Comparison of ENCODE assay signal across 20 cellular contexts in the genomic region with DNA sequence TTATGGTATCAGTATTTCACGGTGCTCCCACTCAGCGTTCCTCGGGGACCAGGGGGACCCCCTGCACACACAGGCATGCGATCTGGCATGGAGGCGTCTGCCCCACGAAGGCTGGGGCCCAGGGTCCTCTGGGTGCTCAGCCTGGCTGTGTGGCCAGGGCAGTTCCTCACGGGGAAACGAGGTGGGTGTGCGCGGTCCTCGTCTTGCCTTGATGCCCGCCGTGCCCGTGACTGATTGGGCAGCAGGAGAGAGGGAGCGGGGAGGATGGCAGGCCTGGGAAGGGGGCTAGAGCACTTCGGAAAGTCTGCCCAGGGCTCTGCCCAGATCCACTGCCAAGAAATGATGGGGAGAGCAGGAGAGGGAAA. TPM values are rescaled to one million over a fixed set of nuclear protein-coding genes. Genes with fewer than 3 reads are reported as not detected.
DNase-seq lines count a peak whose midpoint lies in the region; ATAC-seq and TF ChIP-seq lines count a peak whose summit lies in the region.
"Had no signal": no experiment of that assay in that cellular context is flagged by ENCODE, and none has a peak within 500 bp of the region (broad histone marks: within the 10 kb centered on the region; RNA-seq: fewer than 3 reads in every experiment).

No MANE protein-coding gene starts in this region.

- no peak for TF ChIP-seq CTCF in IMR-90 (conservative IDR thresholded peaks at IDR 0.05; ENCODE audit: low read depth, low read length)
- no peak for TF ChIP-seq CTCF in glutamatergic neuron (IDR thresholded peaks at IDR 0.05; ENCODE audit: partially characterized antibody, unreplicated experiment)
- TF ChIP-seq CTCF in adrenal gland (IDR thresholded peaks at IDR 0.05) = no peak

- no peak overlapping the region for H2BK20ac ChIP-seq in IMR-90 (ENCODE audit: low read depth, low read length)

- H3K56ac ChIP-seq in IMR-90 (ENCODE audit: extremely low read depth, insufficient read depth, low read length) = no peak overlapping the region

- no peak overlapping the region for H3K4me3 ChIP-seq in CD8-positive, alpha-beta memory T cell (ENCODE audit: low read length)
- no peak overlapping the region for H3K4me3 ChIP-seq in IMR-90 (ENCODE audit: insufficient read depth, low read depth, low read length)
- no peak overlapping the region for H3K4me3 ChIP-seq in trophoblast cell (ENCODE audit: low read depth, low read length)
- H3K4me3 ChIP-seq in adrenal gland = no peak overlapping the region
- H3K4me3 ChIP-seq: GM23248 had no signal

- H3K79me2 ChIP-seq in trophoblast cell (ENCODE audit: control insufficient read depth, insufficient read depth, low read length, poor library complexity) = peaks cover 3% of the 10 kb centered on the region

- no peak for ATAC-seq in IMR-90 (ENCODE audit: low read depth)

- H4K91ac ChIP-seq in IMR-90 (ENCODE audit: insufficient read depth, low read depth, low read length) = no peak overlapping the region
- peak overlapping the region; percentile 62 for H4K91ac ChIP-seq in trophoblast cell (ENCODE audit: low read depth, low read length)

- no peak overlapping the region for H3K27ac Mint-ChIP-seq in CD8-positive, alpha-beta memory T cell
- H3K27ac Mint-ChIP-seq in glutamatergic neuron (ENCODE audit: unreplicated experiment) = peak overlapping the region; percentile 29
- H3K27ac Mint-ChIP-seq: CD4-positive, alpha-beta T cell had no signal

- H3K9ac ChIP-seq in IMR-90 (ENCODE audit: low read depth, low read length) = no peak overlapping the region
- H3K9ac ChIP-seq in trophoblast cell (ENCODE audit: low read length) = no peak overlapping the region
- H3K9ac ChIP-seq: GM23248 had no signal

- H3K36me3 Mint-ChIP-seq in CD8-positive, alpha-beta memory T cell = no peaks in the 10 kb centered on the region
- H3K36me3 Mint-ChIP-seq in glutamatergic neuron (ENCODE audit: unreplicated experiment) = no peaks in the 10 kb centered on the region

- CTCF ChIA-PET in CD8-positive, alpha-beta memory T cell (lab: Charles Lee) = no interaction called here
- CTCF ChIA-PET in IMR-90 (lab: Yijun Ruan, JAX) = no interaction called here

- H3K9me3 Mint-ChIP-seq in CD8-positive, alpha-beta memory T cell = no peaks in the 10 kb centered on the region
- H3K9me3 Mint-ChIP-seq in glutamatergic neuron (ENCODE audit: unreplicated experiment) = peaks cover 6% of the 10 kb centered on the region
- H3K9me3 Mint-ChIP-seq: CD4-positive, alpha-beta T cell had no signal

- H3K79me1 ChIP-seq in IMR-90 (ENCODE audit: low read depth in 1 of 2, low read length in 2 of 2) = no peaks in the 10 kb centered on the region
- H3K79me1 ChIP-seq in trophoblast cell (ENCODE audit: low read length) = peaks cover 8% of the 10 kb centered on the region

- peak overlapping the region; percentile 38 for H3K27ac ChIP-seq in CD8-positive, alpha-beta memory T cell (ENCODE audit: low read depth, low read length)
- H3K27ac ChIP-seq in IMR-90 (ENCODE audit: insufficient read depth, low read length) (no peak overlapping the region), trophoblast cell (ENCODE audit: low read depth, low read length) (no peak overlapping the region), adrenal gland (no peak overlapping the region)
- H3K27ac ChIP-seq: GM23248 had no signal

- peak overlapping the region; percentile 21 for H2BK12ac ChIP-seq in trophoblast cell (ENCODE audit: low read length)

- TF ChIP-seq POLR2A in IMR-90 (IDR thresholded peaks at IDR 0.05; ENCODE audit: low read depth, low read length) (no peak), adrenal gland (IDR thresholded peaks at IDR 0.05) (no peak)

- no peak overlapping the region for H4K5ac ChIP-seq in IMR-90 (ENCODE audit: low read depth, low read length)

- no peak overlapping the region for H4K12ac ChIP-seq in trophoblast cell (ENCODE audit: low read depth, low read length)

- BruUV-seq in IMR-90 (replicated peaks; lab: Mats Ljungman, UMichigan) = no TSS peak

- H3K23ac ChIP-seq in IMR-90 (ENCODE audit: low read depth, low read length) (no peak overlapping the region), trophoblast cell (ENCODE audit: low read length) (no peak overlapping the region)

- no peaks in the 10 kb centered on the region for H3K4me1 ChIP-seq in CD8-positive, alpha-beta memory T cell (ENCODE audit: insufficient read depth, low read length)
- H3K4me1 ChIP-seq in IMR-90 (ENCODE audit: control insufficient read depth, insufficient read depth, low read length) = no peaks in the 10 kb centered on the region
- H3K4me1 ChIP-seq in trophoblast cell (ENCODE audit: control insufficient read depth in 1 of 2, insufficient read depth in 2 of 2, low read length in 2 of 2) = peaks cover 20 to 24% of the 10 kb centered on the region in 2 experiments
- no peaks in the 10 kb centered on the region for H3K4me1 ChIP-seq in adrenal gland (replicated peaks in 1 of 2)

- H4K20me1 ChIP-seq in IMR-90 (ENCODE audit: insufficient read depth, low read length) = no peaks in the 10 kb centered on the region

- H3K9me3 ChIP-seq in CD8-positive, alpha-beta memory T cell (ENCODE audit: low read length) = no peaks in the 10 kb centered on the region
- H3K9me3 ChIP-seq in IMR-90 (ENCODE audit: control insufficient read depth, insufficient read depth, low read length) (no peaks in the 10 kb centered on the region), trophoblast cell (ENCODE audit: insufficient read depth, low read depth, low read length) (no peaks in the 10 kb centered on the region), adrenal gland (replicated peaks in 1 of 3) (no peaks in the 10 kb centered on the region)

- 78% methylated on average over 9 of the region's 16 CpGs; no CpG with 5 or more reads in 1 of the 2 experiments for WGBS in IMR-90 (ENCODE audit: extremely low coverage in 2 of 2, insufficient read length in 1 of 2), 2 experiments
- WGBS in trophoblast cell (ENCODE audit: extremely low coverage, insufficient coverage, insufficient read length) = no CpG with 5 or more reads among the region's 16 CpGs
- WGBS in adrenal gland, 4 donors = 89 to 99% (median 91%) methylated on average over 13 to 16 of the region's 16 CpGs

- POLR2A ChIA-PET in CD8-positive, alpha-beta memory T cell (lab: Charles Lee) = no interaction called here
- POLR2A ChIA-PET in IMR-90 (lab: Charles Lee; ENCODE audit: unreplicated experiment) = no interaction called here

- DNase-seq in CD8-positive, alpha-beta memory T cell = no peak
- no peak for DNase-seq in IMR-90
- DNase-seq in glutamatergic neuron = no peak
- DNase-seq in trophoblast cell = no peak
- DNase-seq in NCI-H128 (lab: John Stamatoyannopoulos, UW; ENCODE audit: unreplicated experiment) = no peak
- DNase-seq in adrenal gland = no peak
- DNase-seq in activated naive CD4-positive, alpha-beta T cell (lab: John Stamatoyannopoulos, UW) = no peak
- DNase-seq: AML-193; CD4-positive, alpha-beta T cell; DND-41; GDM1; GM23248; Karpas-422; MM.1S; NCI-H1105 treated with DMSO at 0.1 percent for 48 hours; NCI-H187 treated with DMSO at 0.1 percent for 48 hours; NCI-H2171 treated with DMSO at 0.1 percent for 48 hours; NCI-H510A; NCI-H82 had no signal

- no peak for TF ChIP-seq RAD21 in IMR-90 (IDR thresholded peaks at IDR 0.05; ENCODE audit: low read length)

- no peak overlapping the region for H2BK15ac ChIP-seq in IMR-90 (ENCODE audit: low read depth, low read length)

- H2AFZ ChIP-seq in IMR-90 (replicated peaks; ENCODE audit: low read length, poor library complexity) = peak overlapping the region; percentile 21
- peak overlapping the region; percentile 66 for H2AFZ ChIP-seq in trophoblast cell (ENCODE audit: insufficient read depth, low read length, poor library complexity)
- H2AFZ ChIP-seq: GM23248 had no signal

- no peaks in the 10 kb centered on the region for H3K36me3 ChIP-seq in CD8-positive, alpha-beta memory T cell (ENCODE audit: insufficient read depth, low read length)
- H3K36me3 ChIP-seq in IMR-90 (ENCODE audit: control insufficient read depth, insufficient read depth, low read length) = no peaks in the 10 kb centered on the region
- no peaks in the 10 kb centered on the region for H3K36me3 ChIP-seq in trophoblast cell (ENCODE audit: control insufficient read depth in 1 of 2, insufficient read depth in 2 of 2, low read length in 2 of 2)
- no peaks in the 10 kb centered on the region for H3K36me3 ChIP-seq in adrenal gland (replicated peaks in 1 of 2)

- no peak overlapping the region for H3K18ac ChIP-seq in IMR-90 (ENCODE audit: low read depth, low read length)
- peak overlapping the region; percentile 62 for H3K18ac ChIP-seq in trophoblast cell (ENCODE audit: low read length)

- no peak overlapping the region for H3K4me2 ChIP-seq in IMR-90 (ENCODE audit: low read depth, low read length)
- no peak overlapping the region for H3K4me2 ChIP-seq in trophoblast cell (ENCODE audit: low read length)

- no peaks in the 10 kb centered on the region for H3K27me3 ChIP-seq in CD8-positive, alpha-beta memory T cell (ENCODE audit: insufficient read depth, low read length, poor library complexity, severe bottlenecking)
- H3K27me3 ChIP-seq in IMR-90 (ENCODE audit: control insufficient read depth, insufficient read depth, low read length) (peaks cover 73% of the 10 kb centered on the region), trophoblast cell (ENCODE audit: insufficient read depth, low read length) (no peaks in the 10 kb centered on the region), adrenal gland (no peaks in the 10 kb centered on the region)

- no peak overlapping the region for H4K8ac ChIP-seq in IMR-90 (ENCODE audit: low read depth in 2 of 2, low read length in 2 of 2)
- H4K8ac ChIP-seq in trophoblast cell (ENCODE audit: low read depth, low read length) = peak overlapping the region; percentile 5

- in situ Hi-C loops in IMR-90 (cut with MboI; ENCODE audit: low sequenced_read_pairs) = no loop called here

- H2BK5ac ChIP-seq in IMR-90 (ENCODE audit: low read depth, low read length, poor library complexity, severe bottlenecking) = no peak overlapping the region
- peak overlapping the region; percentile 10 for H2BK5ac ChIP-seq in trophoblast cell (ENCODE audit: low read depth, low read length, poor library complexity)

- H3K4me1 Mint-ChIP-seq in CD8-positive, alpha-beta memory T cell = no peaks in the 10 kb centered on the region
- peaks cover 21% of the 10 kb centered on the region for H3K4me1 Mint-ChIP-seq in glutamatergic neuron (ENCODE audit: low read depth, unreplicated experiment)

- intact Hi-C loops in IMR-90 (cut with micrococcal nuclease) (no loop called here), adrenal gland (cut with DNase I) (loop anchor here in 1 of 2 donors (10.0 kb wide), 1 partner anchor 607 kb away; no protein-coding TSS in a partner anchor)

- no peaks in the 10 kb centered on the region for H3K9me1 ChIP-seq in IMR-90 (ENCODE audit: insufficient read depth, low read length)

- H2BK120ac ChIP-seq in IMR-90 (ENCODE audit: low read depth, low read length) (no peak overlapping the region), trophoblast cell (ENCODE audit: insufficient read depth, low read length, poor library complexity) (peak overlapping the region; percentile 23)

- dilution Hi-C loops in IMR-90 (cut with HindIII; ENCODE audit: low sequenced_read_pairs, unreplicated experiment) = no loop called here

- H3K4ac ChIP-seq in IMR-90 (ENCODE audit: low read depth, low read length) = no peak overlapping the region
- H3K4ac ChIP-seq in trophoblast cell (ENCODE audit: low read depth, low read length) = no peak overlapping the region

- H2AK5ac ChIP-seq in IMR-90 (ENCODE audit: low read depth, low read length) (no peak overlapping the region), trophoblast cell (ENCODE audit: low read length) (no peak overlapping the region)

- peaks cover 5 to 14% of the 10 kb centered on the region in 2 donors for H3K27me3 Mint-ChIP-seq in CD8-positive, alpha-beta memory T cell
- peaks cover 15% of the 10 kb centered on the region for H3K27me3 Mint-ChIP-seq in glutamatergic neuron (ENCODE audit: unreplicated experiment)
- H3K27me3 Mint-ChIP-seq: CD4-positive, alpha-beta T cell had no signal

- H3K14ac ChIP-seq in IMR-90 (replicated peaks; ENCODE audit: low read depth, low read length) = no peak overlapping the region
- H3K14ac ChIP-seq in trophoblast cell (ENCODE audit: low read length) = peak overlapping the region; percentile 21

- no peak overlapping the region for H3K4me3 Mint-ChIP-seq in CD8-positive, alpha-beta memory T cell
- H3K4me3 Mint-ChIP-seq in glutamatergic neuron (ENCODE audit: unreplicated experiment) = no peak overlapping the region
- H3K4me3 Mint-ChIP-seq: CD4-positive, alpha-beta T cell had no signal

- no peak overlapping the region for H2AK9ac ChIP-seq in IMR-90 (replicated peaks; ENCODE audit: low read depth, low read length, poor library complexity)

RNA-seq across cellular contexts. Expression of a gene that starts 10.9 kb away (rescaled TPM):
- total RNA-seq in CD8-positive, alpha-beta memory T cell = not detected
- polyA plus RNA-seq in CD8-positive, alpha-beta memory T cell = not detected
- total RNA-seq in IMR-90 (2012; rRNA removed) (not detected in 2 replicates), glutamatergic neuron (ENCODE audit: unreplicated experiment) (180 TPM), adrenal gland (1 to 10 TPM in 3 of 8 donors, under 1 TPM in 3, not detected in 2; 0.21 to 2.7 (median 0.96) TPM)
- polyA plus RNA-seq in IMR-90 (2012; rRNA removed) (0.05 and 0.13 TPM in 2 replicates), adrenal gland (1 to 10 TPM in 2 of 3 donors, under 1 TPM in 1; 0.37 to 1.7 (median 1.4) TPM)
- 0.14 TPM in 1 of 2 replicates, not detected in the other for polyA plus RNA-seq in IMR-90 (2012; cell fraction: cytosol; rRNA removed)
- 0.04 TPM in 1 of 2 replicates, not detected in the other for polyA plus RNA-seq in IMR-90 (2012; cell fraction: nucleus; rRNA removed; ENCODE audit: low replicate concordance)
- polyA plus RNA-seq in trophoblast cell (2013) = 9.3 and 10.8 TPM in 2 replicates
- total RNA-seq: CD4-positive, alpha-beta T cell; GM23248; RPMI7951 had no signal
- polyA plus RNA-seq: GM23248 had no signal

Comparison
In these comparisons a context has a peak if more than half of its experiments do, and no peak if none do; other contexts are left out.
1. RNA of a gene that starts 10.9 kb away (total RNA-seq): 180 TPM in glutamatergic neuron (single experiment); 0.21 to 2.7 TPM in adrenal gland, not detected in CD8-positive, alpha-beta memory T cell and not detected in IMR-90; every median in the first group is over 10 times any median in the second.